11 cellular contexts compared by ENCODE assay signal in genomic region chr17:78416311-78416711, GRCh38. TPM values are rescaled to one million over a fixed set of nuclear protein-coding genes. Genes with fewer than 3 reads are reported as not detected.
DNase-seq lines count a peak whose midpoint lies in the region; ATAC-seq and TF ChIP-seq lines count a peak whose summit lies in the region.
"Had no signal": no experiment of that assay in that cellular context is flagged by ENCODE, and none has a peak within 500 bp of the region (broad histone marks: within the 10 kb centered on the region; RNA-seq: fewer than 3 reads in every experiment).

No MANE protein-coding gene starts in this region.

- ATAC-seq in activated naive CD4-positive, alpha-beta T cell treated with anti-CD3 and anti-CD28 coated beads, Interleukin-2, amount 50 U/mL, for 72 hours, result no peak
- ATAC-seq in GM21526 (IDR thresholded peaks at IDR 0.05; ENCODE audit: low FRiP score, unreplicated experiment), result no peak
- ATAC-seq: stimulated activated naive CD8-positive, alpha-beta T cell treated with anti-CD3 and anti-CD28 coated beads, Interleukin-15, Interleukin-2, amounts not matched to agents 100 U/mL and 50 U/mL, for 24 hours had no signal

- H3K9me3 ChIP-seq in hepatocyte (ENCODE audit: low read depth) (no peaks in the 10 kb centered on the region), smooth muscle cell (replicated peaks; ENCODE audit: low read depth) (no peaks in the 10 kb centered on the region)

- H3K9me3 Mint-ChIP-seq in activated naive CD4-positive, alpha-beta T cell treated with anti-CD3 and anti-CD28 coated beads, Interleukin-2, amount 50 U/mL, for 72 hours, result no peaks in the 10 kb centered on the region

- peak overlapping the region; percentile 22 for H3K4me2 ChIP-seq in hepatocyte
- peak overlapping the region; percentile 58 for H3K4me2 ChIP-seq in smooth muscle cell

- no peaks in the 10 kb centered on the region for H3K9me2 ChIP-seq in hepatocyte (replicated peaks; ENCODE audit: insufficient read depth)

- H4K20me1 ChIP-seq in hepatocyte (ENCODE audit: insufficient read depth, poor library complexity, severe bottlenecking), result peaks cover 3% of the 10 kb centered on the region
- peaks cover 9% of the 10 kb centered on the region for H4K20me1 ChIP-seq in smooth muscle cell (ENCODE audit: low read depth)

- H3K4me1 ChIP-seq in hepatocyte (ENCODE audit: insufficient read depth) (peaks cover 46% of the 10 kb centered on the region), smooth muscle cell (ENCODE audit: low read depth) (peaks cover 8% of the 10 kb centered on the region)

- H3K79me2 ChIP-seq in hepatocyte, result peaks cover 49% of the 10 kb centered on the region
- peaks cover 43% of the 10 kb centered on the region for H3K79me2 ChIP-seq in smooth muscle cell (ENCODE audit: low read depth)

- H3K27me3 ChIP-seq in hepatocyte (no peaks in the 10 kb centered on the region), smooth muscle cell (ENCODE audit: low read depth) (no peaks in the 10 kb centered on the region)

- peak overlapping the region; percentile 90 for H3K27ac ChIP-seq in hepatocyte
- peak overlapping the region; percentile 78 for H3K27ac ChIP-seq in smooth muscle cell (ENCODE audit: low read depth)

- TF ChIP-seq CTCF in hepatocyte (IDR thresholded peaks at IDR 0.05; ENCODE audit: poor library complexity) (no peak), smooth muscle cell (IDR thresholded peaks at IDR 0.05; ENCODE audit: borderline replicate concordance, insufficient read depth, poor library complexity, severe bottlenecking) (no peak)

- H3F3A ChIP-seq in smooth muscle cell (ENCODE audit: low read depth), result peaks cover 25% of the 10 kb centered on the region

- no peak overlapping the region for H3K9ac ChIP-seq in smooth muscle cell (ENCODE audit: low read depth)

- DNase-seq in M059J (ENCODE audit: low read depth) (peak; percentile 45), hepatocyte (ENCODE audit: low spot score) (no peak), smooth muscle cell (lab: John Stamatoyannopoulos, UW; ENCODE audit: unreplicated experiment) (peak; percentile 9), cortex of kidney (lab: John Stamatoyannopoulos, UW) (no peak), NK-92 (lab: John Stamatoyannopoulos, UW; ENCODE audit: unreplicated experiment) (no peak)
- no peak for DNase-seq in activated naive CD4-positive, alpha-beta T cell treated with anti-CD3 and anti-CD28 coated beads, Interleukin-2, amount 50 U/mL, for 72 hours (ENCODE audit: low spot score in 2 of 2)
- DNase-seq: activated CD4-positive, alpha-beta T cell treated with anti-CD3 and anti-CD28 coated beads, Interleukin-2, amount 50 U/mL, for 4 hours; HCEC 1CT; NCI-H82; stimulated activated naive CD8-positive, alpha-beta T cell treated with anti-CD3 and anti-CD28 coated beads, Interleukin-15, Interleukin-2, amounts not matched to agents 100 U/mL and 50 U/mL, for 24 hours had no signal

- peaks cover 1 to 49% of the 10 kb centered on the region in 2 donors for H3K36me3 Mint-ChIP-seq in activated naive CD4-positive, alpha-beta T cell treated with anti-CD3 and anti-CD28 coated beads, Interleukin-2, amount 50 U/mL, for 72 hours

- H2AFZ ChIP-seq in hepatocyte (no peak overlapping the region), smooth muscle cell (ENCODE audit: low read depth) (no peak overlapping the region)

- no peak overlapping the region for H3K4me3 ChIP-seq in hepatocyte
- H3K4me3 ChIP-seq in smooth muscle cell, result no peak overlapping the region

- H3K36me3 ChIP-seq in hepatocyte (replicated peaks; ENCODE audit: insufficient read depth, low read depth) (no peaks in the 10 kb centered on the region), smooth muscle cell (ENCODE audit: low read depth) (no peaks in the 10 kb centered on the region)

- WGBS in hepatocyte (ENCODE audit: low lambda C conversion rate, missing lambda C conversion rate), result 65% methylated on average over 7 of the region's 7 CpGs
- WGBS in smooth muscle cell (ENCODE audit: low lambda C conversion rate), result 29% methylated on average over 7 of the region's 7 CpGs

- H3K27ac Mint-ChIP-seq in activated naive CD4-positive, alpha-beta T cell treated with anti-CD3 and anti-CD28 coated beads, Interleukin-2, amount 50 U/mL, for 72 hours, result peak overlapping the region; percentile 91 to 94

RNA-seq across cellular contexts. Expression of gene PGS1, which starts 37.9 kb away (rescaled TPM):
- total RNA-seq in M059J (2014; rRNA removed; shearing (Covaris generic)), result 26.2 and 32.3 TPM in 2 replicates
- 100 to 1,000 TPM in 1 of 2 donors, 10 to 100 TPM in 1; 63.5 to 122 TPM for total RNA-seq in activated naive CD4-positive, alpha-beta T cell treated with anti-CD3 and anti-CD28 coated beads, Interleukin-2, amount 50 U/mL, for 72 hours
- total RNA-seq in hepatocyte (30.4 and 36.0 TPM in 2 replicates), smooth muscle cell (29.5 and 29.9 TPM in 2 replicates)
- polyA plus RNA-seq in hepatocyte (42.5 and 52.2 TPM in 2 replicates), smooth muscle cell (22.6 and 37.8 TPM in 2 replicates)

RNA-seq across cellular contexts. Expression of gene SOCS3, which starts 56.4 kb away (rescaled TPM):
- total RNA-seq in M059J (2014; rRNA removed; shearing (Covaris generic)), result 26.6 and 39.3 TPM in 2 replicates
- 100 to 1,000 TPM; 179 to 182 TPM for total RNA-seq in activated naive CD4-positive, alpha-beta T cell treated with anti-CD3 and anti-CD28 coated beads, Interleukin-2, amount 50 U/mL, for 72 hours
- total RNA-seq in hepatocyte (130 and 172 TPM in 2 replicates), smooth muscle cell (116 and 172 TPM in 2 replicates)
- polyA plus RNA-seq in hepatocyte (181 and 246 TPM in 2 replicates), smooth muscle cell (201 and 310 TPM in 2 replicates)

Comparison
In these comparisons a context has a peak if more than half of its experiments do, and no peak if none do; other contexts are left out.
1. DNase-seq: peak in M059J (single experiment) and smooth muscle cell (single experiment); none in activated naive CD4-positive, alpha-beta T cell treated with anti-CD3 and anti-CD28 coated beads, Interleukin-2, amount 50 U/mL, for 72 hours (0 of 2), hepatocyte (single experiment), cortex of kidney (single experiment) and NK-92 (single experiment).